9 cellular contexts compared by ENCODE assay signal in genomic region chr10:29948971-29949370, GRCh38.
DNase-seq lines count a peak whose midpoint lies in the region; ATAC-seq, FAIRE-seq and TF ChIP-seq lines count a peak whose summit lies in the region.
"Had no signal": no experiment of that assay in that cellular context is flagged by ENCODE, and none has a peak within 500 bp of the region (broad histone marks: within the 10 kb centered on the region; RNA-seq: fewer than 3 reads in every experiment).

No MANE protein-coding gene starts in this region.

- no peak overlapping the region for H3K4me3 ChIP-seq in A549
- no peak overlapping the region for H3K4me3 ChIP-seq in ascending aorta
- no peak overlapping the region for H3K4me3 ChIP-seq in neuronal stem cell (ENCODE audit: low read length in 2 of 2)

- H2AK5ac ChIP-seq in neuronal stem cell (ENCODE audit: low read depth, low read length): no peak overlapping the region

- no peak overlapping the region for H2AFZ ChIP-seq in neuronal stem cell (ENCODE audit: low read length)

- H3K4me2 ChIP-seq in A549 (0 out of 3 replicates have a peak overlapping the region, but pooled peaks have one; percentile 11), neuronal stem cell (ENCODE audit: insufficient read depth, low read length, poor library complexity, severe bottlenecking) (no peak overlapping the region)

- 86% methylated on average over 5 of the region's 5 CpGs for WGBS in A549 (ENCODE audit: missing lambda C conversion rate)
- no CpG with 5 or more reads among the region's 5 CpGs for WGBS in neuronal stem cell (ENCODE audit: extremely low coverage in 2 of 2, insufficient read length in 2 of 2, insufficient replicate concordance in 1 of 2), 2 donors

- no peak for TF ChIP-seq RAD21 in A549 (conservative IDR thresholded peaks at IDR 0.05 in 1 of 2, IDR thresholded peaks at IDR 0.05 in 1 of 2)

- no peak overlapping the region for H3K4ac ChIP-seq in neuronal stem cell (ENCODE audit: low read length)

- no peak overlapping the region for H2BK12ac ChIP-seq in neuronal stem cell (ENCODE audit: low read length)

- intact Hi-C loops in ascending aorta (cut with DNase I): loop anchor here (2.0 to 5.0 kb wide), 3 partner anchors 30 to 137 kb away; no protein-coding TSS in a partner anchor

- ATAC-seq in A549 (no peak), HG02870 (IDR thresholded peaks at IDR 0.05; ENCODE audit: unreplicated experiment) (peak; percentile 80), HG02623 (IDR thresholded peaks at IDR 0.05; ENCODE audit: unreplicated experiment) (no peak)

- H3K23ac ChIP-seq in neuronal stem cell (ENCODE audit: low read depth, low read length, poor library complexity): no peak overlapping the region

- H3K79me1 ChIP-seq in neuronal stem cell (ENCODE audit: low read depth, low read length): no peaks in the 10 kb centered on the region

- H4K91ac ChIP-seq in neuronal stem cell (ENCODE audit: low read depth, low read length, poor library complexity): no peak overlapping the region

- no peak for TF ChIP-seq EP300 in A549 (IDR thresholded peaks at IDR 0.05)

- H3K27ac ChIP-seq in A549 (peak overlapping the region; percentile 72 to 79), ascending aorta (peak overlapping the region; percentile 85 to 90), neuronal stem cell (replicated peaks; ENCODE audit: low read length) (no peak overlapping the region)

- POLR2A ChIA-PET in A549 (lab: Yijun Ruan, JAX): no interaction called here

- H3K27me3 ChIP-seq in ascending aorta: no peaks in the 10 kb centered on the region
- H3K27me3 ChIP-seq in neuronal stem cell (ENCODE audit: control insufficient read depth in 3 of 3, insufficient read depth in 3 of 3, low read depth in 1 of 3, low read length in 3 of 3): peaks cover 0 to 5% (median 0%) of the 10 kb centered on the region in 3 experiments

- H3K14ac ChIP-seq in neuronal stem cell (ENCODE audit: low read length): no peak overlapping the region

- CTCF ChIA-PET in A549 (lab: Yijun Ruan, JAX): interaction anchor here (1.1 to 2.2 kb wide), 4 partner anchors 49 to 642 kb away, joined by 3 to 7 read pairs (median 4); no protein-coding TSS in a partner anchor

- no peak overlapping the region for H2BK5ac ChIP-seq in neuronal stem cell (ENCODE audit: low read length)

- H3K9ac ChIP-seq in neuronal stem cell (ENCODE audit: low read depth, low read length, poor library complexity): no peak overlapping the region

- no peak overlapping the region for H2BK15ac ChIP-seq in neuronal stem cell (ENCODE audit: low read length)

- H3K18ac ChIP-seq in neuronal stem cell (ENCODE audit: low read length): no peak overlapping the region

- TF ChIP-seq CTCF in A549 (IDR thresholded peaks at IDR 0.05) (no peak), ascending aorta (IDR thresholded peaks at IDR 0.05) (no peak)

- H3K4me1 ChIP-seq in A549 (peaks cover 22% of the 10 kb centered on the region), ascending aorta (peaks cover 17 to 42% of the 10 kb centered on the region in 2 donors), neuronal stem cell (ENCODE audit: control insufficient read depth in 2 of 2, insufficient read depth in 1 of 2, low read depth in 1 of 2, low read length in 2 of 2) (peaks cover 0 to 2% of the 10 kb centered on the region in 2 donors)

- DNase-seq in A549 (ENCODE audit: low read depth in 1 of 2, low spot score in 1 of 2) (no peak), ascending aorta (ENCODE audit: low spot score in 2 of 2) (peak in 1 of 2 donors; percentile 38), lung microvascular endothelial cell (ENCODE audit: low read depth in 2 of 2) (peak; percentile 55 to 78), islet precursor cell (no peak), neuronal stem cell (ENCODE audit: low spot score) (no peak), AG20443 (ENCODE audit: low spot score) (no peak)
- DNase-seq: NCI-H2029 treated with DMSO at 0.1 percent for 48 hours had no signal

- H3K36me3 ChIP-seq in ascending aorta: no peaks in the 10 kb centered on the region
- no peaks in the 10 kb centered on the region for H3K36me3 ChIP-seq in neuronal stem cell (replicated peaks in 1 of 2; ENCODE audit: control insufficient read depth in 2 of 2, insufficient read depth in 2 of 2, low read length in 2 of 2)

- no peak for TF ChIP-seq POLR2A in A549 (IDR thresholded peaks at IDR 0.05; ENCODE audit: low read length)

- no peak overlapping the region for H2BK120ac ChIP-seq in neuronal stem cell (ENCODE audit: low read depth, low read length)

- no peak for FAIRE-seq in A549 (lab: Jason Lieb, UNC)

- no peaks in the 10 kb centered on the region for H3K9me3 ChIP-seq in A549
- H3K9me3 ChIP-seq in ascending aorta: no peaks in the 10 kb centered on the region
- H3K9me3 ChIP-seq in neuronal stem cell (replicated peaks in 1 of 2; ENCODE audit: control insufficient read depth in 2 of 2, insufficient read depth in 1 of 2, low read depth in 1 of 2, low read length in 2 of 2): no peaks in the 10 kb centered on the region

- no peak overlapping the region for H4K8ac ChIP-seq in neuronal stem cell (ENCODE audit: low read depth, low read length)

TF ChIP-seq in A549, 52 proteins besides CTCF, POLR2A, EP300 and RAD21:
- TF ChIP-seq HDAC2 (IDR thresholded peaks at IDR 0.05) (no peak), ZC3H11A (IDR thresholded peaks at IDR 0.05) (no peak), MAZ (IDR thresholded peaks at IDR 0.05; ENCODE audit: borderline replicate concordance, low read depth, low read length) (no peak), KDM5A (IDR thresholded peaks at IDR 0.05) (no peak), ESRRA (IDR thresholded peaks at IDR 0.05; ENCODE audit: borderline replicate concordance, low read length) (no peak), GATA3 (IDR thresholded peaks at IDR 0.05; ENCODE audit: borderline replicate concordance) (no peak), NPAS2 (CRISPR knock-in tag; IDR thresholded peaks at IDR 0.05; ENCODE audit: borderline replicate concordance) (no peak), CBX2 (IDR thresholded peaks at IDR 0.05; ENCODE audit: borderline replicate concordance, low read depth) (no peak), PBX3 (IDR thresholded peaks at IDR 0.05) (no peak), CHD4 (IDR thresholded peaks at IDR 0.05; ENCODE audit: borderline replicate concordance) (no peak), EHMT2 (IDR thresholded peaks at IDR 0.05; ENCODE audit: low read depth) (no peak), CBX8 (IDR thresholded peaks at IDR 0.05) (no peak), MAFK (IDR thresholded peaks at IDR 0.05; ENCODE audit: partially characterized antibody) (no peak), ZFP36 (IDR thresholded peaks at IDR 0.05; ENCODE audit: borderline replicate concordance, partially characterized antibody) (no peak), HEYL (CRISPR knock-in tag; IDR thresholded peaks at IDR 0.05) (no peak), RARB (CRISPR knock-in tag; IDR thresholded peaks at IDR 0.05) (no peak)

Comparison
In these comparisons a context has a peak if more than half of its experiments do, and no peak if none do; other contexts are left out.
1. DNase-seq: peak in lung microvascular endothelial cell (2 of 2); none in A549 (0 of 2), islet precursor cell (single experiment), neuronal stem cell (single experiment) and AG20443 (single experiment).